Comparison of ENCODE assay signal across 16 cellular contexts in the genomic region with DNA sequence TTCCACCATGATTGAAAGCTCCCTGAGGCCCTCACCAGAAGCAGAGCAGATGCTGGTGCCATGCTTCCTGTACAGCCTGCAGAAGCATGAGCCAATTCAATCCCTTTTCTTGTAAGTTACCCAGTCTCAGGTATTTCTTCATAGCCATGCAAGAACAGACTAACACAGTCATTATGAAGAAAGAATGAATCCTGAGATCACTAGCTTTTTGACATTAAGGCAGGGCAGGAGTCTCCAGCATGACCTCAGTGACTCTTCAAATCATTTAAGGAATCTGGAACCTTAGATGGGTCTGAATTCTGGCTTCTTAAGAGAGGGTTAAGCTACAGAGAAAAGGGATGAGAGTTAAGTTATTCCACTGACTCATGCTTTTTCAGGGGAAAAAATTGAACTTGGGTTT.
DNase-seq lines count a peak whose midpoint lies in the region; ATAC-seq and TF ChIP-seq lines count a peak whose summit lies in the region.
"Had no signal": no experiment of that assay in that cellular context is flagged by ENCODE, and none has a peak within 500 bp of the region (broad histone marks: within the 10 kb centered on the region; RNA-seq: fewer than 3 reads in every experiment).

No MANE protein-coding gene starts in this region.

- H3K36me3 ChIP-seq in SJSA1, result no peaks in the 10 kb centered on the region
- H3K36me3 ChIP-seq in osteoblast (ENCODE audit: insufficient read depth, low read length), result no peaks in the 10 kb centered on the region

- H3K27me3 ChIP-seq in SJSA1 (replicated peaks) (no peaks in the 10 kb centered on the region), osteoblast (ENCODE audit: insufficient read depth, low read length) (no peaks in the 10 kb centered on the region)

- H3K4me1 Mint-ChIP-seq in endothelial cell (ENCODE audit: unreplicated experiment), result peaks cover 32% of the 10 kb centered on the region
- no peaks in the 10 kb centered on the region for H3K4me1 Mint-ChIP-seq in T-helper 17 cell
- H3K4me1 Mint-ChIP-seq: activated naive CD8-positive, alpha-beta T cell treated with anti-CD3 and anti-CD28 coated beads, Interleukin-2, amount 10 ng/mL, durations not matched to agents 7 days and 5 days had no signal

- H3K4me3 Mint-ChIP-seq in endothelial cell (ENCODE audit: unreplicated experiment) (peak overlapping the region; percentile 35), T-helper 17 cell (no peak overlapping the region)
- H3K4me3 Mint-ChIP-seq: activated naive CD8-positive, alpha-beta T cell treated with anti-CD3 and anti-CD28 coated beads, Interleukin-2, amount 10 ng/mL, durations not matched to agents 7 days and 5 days had no signal

- H3K27ac ChIP-seq in SJSA1 (peak overlapping the region; percentile 58), osteoblast (ENCODE audit: low read depth, low read length) (peak overlapping the region; percentile 95)

- H3K27me3 Mint-ChIP-seq in endothelial cell (ENCODE audit: unreplicated experiment), result no peaks in the 10 kb centered on the region
- peaks cover 51% of the 10 kb centered on the region for H3K27me3 Mint-ChIP-seq in T-helper 17 cell

- H3K79me2 ChIP-seq in osteoblast (ENCODE audit: insufficient read depth, low read length), result peaks cover 92% of the 10 kb centered on the region

- no peak overlapping the region for H3K27ac Mint-ChIP-seq in endothelial cell (ENCODE audit: unreplicated experiment)
- H3K27ac Mint-ChIP-seq in T-helper 17 cell, result no peak overlapping the region
- H3K27ac Mint-ChIP-seq: activated naive CD8-positive, alpha-beta T cell treated with anti-CD3 and anti-CD28 coated beads, Interleukin-2, amount 10 ng/mL, durations not matched to agents 7 days and 5 days had no signal

- ATAC-seq in HG02970 (IDR thresholded peaks at IDR 0.05; ENCODE audit: low FRiP score, unreplicated experiment) (no peak), T-helper 17 cell (no peak)
- ATAC-seq: right cardiac atrium had no signal

- H3K4me1 ChIP-seq in SJSA1 (replicated peaks) (peaks cover 63% of the 10 kb centered on the region), osteoblast (ENCODE audit: insufficient read depth, low read length) (peaks cover 65% of the 10 kb centered on the region)

- peak overlapping the region; percentile 20 for H3K4me2 ChIP-seq in osteoblast (ENCODE audit: insufficient read depth, low read length)

- DNase-seq in EH (ENCODE audit: low read depth), result peak; percentile 70
- no peak for DNase-seq in SJSA1 (ENCODE audit: low read depth in 1 of 2, low spot score in 2 of 2)
- DNase-seq in endothelial cell (ENCODE audit: low spot score), result no peak
- DNase-seq in osteoblast (ENCODE audit: insufficient read length, low spot score, missing footprints), result no peak
- DNase-seq in NCI-H446 (lab: John Stamatoyannopoulos, UW), result no peak
- no peak for DNase-seq in midbrain (lab: John Stamatoyannopoulos, UW)
- DNase-seq in T-helper 17 cell, result no peak
- DNase-seq: activated naive CD8-positive, alpha-beta T cell treated with anti-CD3 and anti-CD28 coated beads, Interleukin-2, amount 10 ng/mL, durations not matched to agents 7 days and 5 days; activated T-cell treated with anti-CD3 and anti-CD28 coated beads, Interleukin-2, amount 50 U/mL, for 1 hour; AML-193; central memory CD4-positive, alpha-beta T cell; NCI-H1436 treated with DMSO at 0.1 percent for 48 hours; right cardiac atrium; Right ventricle myocardium superior; stimulated activated CD4-positive, alpha-beta T cell treated with anti-CD3 and anti-CD28 coated beads, Interleukin-1b, Interleukin-23, amount 100 ng/mL, for 48 hours had no signal

- H3K36me3 Mint-ChIP-seq in endothelial cell (ENCODE audit: low read depth, unreplicated experiment), result peaks cover 5% of the 10 kb centered on the region
- peaks cover 2% of the 10 kb centered on the region for H3K36me3 Mint-ChIP-seq in T-helper 17 cell (ENCODE audit: low read depth)
- H3K36me3 Mint-ChIP-seq: activated naive CD8-positive, alpha-beta T cell treated with anti-CD3 and anti-CD28 coated beads, Interleukin-2, amount 10 ng/mL, durations not matched to agents 7 days and 5 days had no signal

- H2AFZ ChIP-seq in osteoblast (ENCODE audit: low read length), result no peak overlapping the region

- H3K4me3 ChIP-seq in SJSA1 (no peak overlapping the region), osteoblast (ENCODE audit: insufficient read depth, low read length) (no peak overlapping the region)

- no peaks in the 10 kb centered on the region for H3K9me3 Mint-ChIP-seq in endothelial cell (ENCODE audit: unreplicated experiment)
- H3K9me3 Mint-ChIP-seq: activated naive CD8-positive, alpha-beta T cell treated with anti-CD3 and anti-CD28 coated beads, Interleukin-2, amount 10 ng/mL, durations not matched to agents 7 days and 5 days had no signal

- TF ChIP-seq CTCF in endothelial cell (IDR thresholded peaks at IDR 0.05; ENCODE audit: unreplicated experiment) (no peak), osteoblast (IDR thresholded peaks at IDR 0.05; ENCODE audit: extremely low read depth, low read depth, low read length) (no peak)

- H3K9me3 ChIP-seq in SJSA1 (replicated peaks), result no peaks in the 10 kb centered on the region
- H3K9me3 ChIP-seq in osteoblast (ENCODE audit: low read depth, low read length), result no peaks in the 10 kb centered on the region
- no peaks in the 10 kb centered on the region for H3K9me3 ChIP-seq in T-helper 17 cell (ENCODE audit: control insufficient read depth, low read length, poor library complexity, severe bottlenecking)

- peaks cover 8% of the 10 kb centered on the region for H4K20me1 ChIP-seq in osteoblast (ENCODE audit: insufficient read depth, low read length)
